Comparison of ENCODE assay signal across 23 cellular contexts in the genomic region with DNA sequence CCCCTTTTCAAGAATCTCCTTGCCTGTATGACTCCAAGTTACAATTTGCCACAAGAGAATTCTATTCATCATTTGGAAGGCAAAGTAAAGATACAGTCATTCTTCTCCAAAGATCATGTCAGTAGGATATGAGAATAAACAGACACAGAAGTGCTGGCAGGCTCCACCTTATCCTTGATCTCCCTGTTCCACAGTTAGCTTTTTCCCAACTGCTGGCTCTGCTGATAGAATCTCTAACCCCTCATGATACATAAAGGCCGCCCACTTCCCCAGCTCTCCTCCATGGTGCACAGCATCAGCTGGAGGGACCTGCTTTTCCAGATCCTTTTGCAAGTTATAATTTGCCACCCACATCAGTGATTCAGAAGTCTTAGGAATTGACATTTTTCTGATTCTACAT.
DNase-seq lines count a peak whose midpoint lies in the region; ATAC-seq and TF ChIP-seq lines count a peak whose summit lies in the region.
"Had no signal": no experiment of that assay in that cellular context is flagged by ENCODE, and none has a peak within 500 bp of the region (broad histone marks: within the 10 kb centered on the region; RNA-seq: fewer than 3 reads in every experiment).

No MANE protein-coding gene starts in this region.

- no peak for TF ChIP-seq EP300 in tibial nerve (IDR thresholded peaks at IDR 0.05)

- intact Hi-C loops in head of caudate nucleus (cut with DNase I), result no loop called here

- peak; percentile 86 for DNase-seq in BE2C
- DNase-seq in head of caudate nucleus, result peak; percentile 13 to 89 (median 60)
- peak; percentile 79 for DNase-seq in putamen (ENCODE audit: low spot score)
- DNase-seq in stimulated activated CD4-positive, alpha-beta T cell treated with anti-CD3 and anti-CD28 coated beads, Interleukin-2, amount 100 ng/mL, for 48 hours, result no peak
- DNase-seq in tibial nerve (ENCODE audit: low spot score in 2 of 2), result no peak
- DNase-seq in NCI-H1048 (lab: John Stamatoyannopoulos, UW), result no peak
- no peak for DNase-seq in HAP-1 (ENCODE audit: low spot score in 2 of 2)
- DNase-seq: 8988T; ACHN; CD4-positive, CD25-positive, alpha-beta regulatory T cell; DMS53; H7; NCI-H1092 treated with DMSO at 0.1 percent for 48 hours; NCI-H1436 treated with DMSO at 0.1 percent for 48 hours; NCI-H187 treated with DMSO at 0.1 percent for 48 hours; NCI-H2171 treated with DMSO at 0.1 percent for 48 hours; NCI-H345; NCI-H524; NCI-H774 had no signal

- H3K36me3 ChIP-seq in BE2C, result no peaks in the 10 kb centered on the region
- H3K36me3 ChIP-seq in tibial nerve, result no peaks in the 10 kb centered on the region
- H3K36me3 ChIP-seq in HAP-1 (replicated peaks), result no peaks in the 10 kb centered on the region
- H3K36me3 ChIP-seq: BLaER1 had no signal

- no peak for TF ChIP-seq POLR2A in tibial nerve (IDR thresholded peaks at IDR 0.05)

- in situ Hi-C loops in HAP-1 (cut with MboI; ENCODE audit: low sequenced_read_pairs), result no loop called here

- TF ChIP-seq CTCF in BE2C (IDR thresholded peaks at IDR 0.05; ENCODE audit: low read depth, low read length), result no peak
- no peak for TF ChIP-seq CTCF in tibial nerve (IDR thresholded peaks at IDR 0.05)

- peak overlapping the region; percentile 44 for H3K4me3 ChIP-seq in BE2C (ENCODE audit: low read depth, low read length)
- H3K4me3 ChIP-seq in tibial nerve, result no peak overlapping the region
- H3K4me3 ChIP-seq in HAP-1, result no peak overlapping the region
- H3K4me3 ChIP-seq: BLaER1, GM12878, GM23248 had no signal

- H3K4me1 ChIP-seq in BE2C (peaks cover 31% of the 10 kb centered on the region), tibial nerve (no peaks in the 10 kb centered on the region), HAP-1 (peaks cover 11% of the 10 kb centered on the region)
- H3K4me1 ChIP-seq: BLaER1 had no signal

- H3K27me3 ChIP-seq in BE2C (no peaks in the 10 kb centered on the region), tibial nerve (no peaks in the 10 kb centered on the region), HAP-1 (ENCODE audit: low read depth) (no peaks in the 10 kb centered on the region)
- H3K27me3 ChIP-seq: BLaER1 had no signal

- WGBS in tibial nerve, 2 donors, result 91 to 96% methylated on average over 1 of the region's 1 CpG

- ATAC-seq in SK-N-SH treated with all-trans-retinoic acid at 6 μM for 48 hours, result peak; percentile 85
- ATAC-seq: GM12878 had no signal

- H3K9me3 ChIP-seq in BE2C (no peaks in the 10 kb centered on the region), tibial nerve (no peaks in the 10 kb centered on the region), HAP-1 (no peaks in the 10 kb centered on the region)
- H3K9me3 ChIP-seq: BLaER1 had no signal

- no peak overlapping the region for H3K27ac ChIP-seq in tibial nerve
- H3K27ac ChIP-seq: BLaER1, GM23248 had no signal

TF ChIP-seq in SK-N-SH treated with all-trans-retinoic acid at 6 μM for 48 hours, 23 proteins besides CTCF, POLR2A, EP300 and RAD21 (continues in another document):
- TF ChIP-seq TCF4 (CRISPR knock-in tag; IDR thresholded peaks at IDR 0.05; ENCODE audit: borderline replicate concordance) (peak; percentile 78; the same call in 1 of the 2 replicates), ZC3H10 (CRISPR knock-in tag; IDR thresholded peaks at IDR 0.05) (no peak), CSDC2 (CRISPR knock-in tag; IDR thresholded peaks at IDR 0.05) (no peak), PPARA (CRISPR knock-in tag; IDR thresholded peaks at IDR 0.05; ENCODE audit: borderline replicate concordance) (no peak), ISL1 (CRISPR knock-in tag; IDR thresholded peaks at IDR 0.05) (peak; percentile 39), ZFP3 (CRISPR knock-in tag; IDR thresholded peaks at IDR 0.05) (0 out of 2 replicates have a peak, but pooled peaks have one; percentile 26), SNAI2 (CRISPR knock-in tag; IDR thresholded peaks at IDR 0.05) (no peak), ZFP30 (CRISPR knock-in tag; IDR thresholded peaks at IDR 0.05) (no peak), ARNTL (CRISPR knock-in tag; IDR thresholded peaks at IDR 0.05; ENCODE audit: borderline replicate concordance, low read depth) (no peak), TSHZ2 (CRISPR knock-in tag; IDR thresholded peaks at IDR 0.05) (peak; percentile 17; the same call in 1 of the 2 replicates), TOX (CRISPR knock-in tag; IDR thresholded peaks at IDR 0.05; ENCODE audit: borderline replicate concordance) (no peak), OSR1 (CRISPR knock-in tag; IDR thresholded peaks at IDR 0.05) (no peak), BACH2 (CRISPR knock-in tag; IDR thresholded peaks at IDR 0.05; ENCODE audit: borderline replicate concordance) (no peak), ESRRG (CRISPR knock-in tag; IDR thresholded peaks at IDR 0.05) (no peak), ZNF8 (CRISPR knock-in tag; IDR thresholded peaks at IDR 0.05) (peak; percentile 26; the same call in 1 of the 2 replicates), RARB (CRISPR knock-in tag; IDR thresholded peaks at IDR 0.05) (no peak), ZNF70 (CRISPR knock-in tag; IDR thresholded peaks at IDR 0.05) (0 out of 2 replicates have a peak, but pooled peaks have one; percentile 44), ZNF565 (CRISPR knock-in tag; conservative IDR thresholded peaks at IDR 0.05; ENCODE audit: low read depth) (no peak), GLIS3 (CRISPR knock-in tag; IDR thresholded peaks at IDR 0.05) (no peak)
- TF ChIP-seq, protein P1, sequence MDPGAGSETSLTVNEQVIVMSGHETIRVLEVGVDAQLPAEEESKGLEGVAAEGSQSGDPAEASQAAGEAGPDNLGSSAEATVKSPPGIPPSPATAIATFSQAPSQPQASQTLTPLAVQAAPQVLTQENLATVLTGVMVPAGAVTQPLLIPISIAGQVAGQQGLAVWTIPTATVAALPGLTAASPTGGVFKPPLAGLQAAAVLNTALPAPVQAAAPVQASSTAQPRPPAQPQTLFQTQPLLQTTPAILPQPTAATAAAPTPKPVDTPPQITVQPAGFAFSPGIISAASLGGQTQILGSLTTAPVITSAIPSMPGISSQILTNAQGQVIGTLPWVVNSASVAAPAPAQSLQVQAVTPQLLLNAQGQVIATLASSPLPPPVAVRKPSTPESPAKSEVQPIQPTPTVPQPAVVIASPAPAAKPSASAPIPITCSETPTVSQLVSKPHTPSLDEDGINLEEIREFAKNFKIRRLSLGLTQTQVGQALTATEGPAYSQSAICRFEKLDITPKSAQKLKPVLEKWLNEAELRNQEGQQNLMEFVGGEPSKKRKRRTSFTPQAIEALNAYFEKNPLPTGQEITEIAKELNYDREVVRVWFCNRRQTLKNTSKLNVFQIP (CRISPR knock-in tag; IDR thresholded peaks at IDR 0.05; ENCODE audit: borderline replicate concordance, low read depth), result no peak
- TF ChIP-seq, protein P2, sequence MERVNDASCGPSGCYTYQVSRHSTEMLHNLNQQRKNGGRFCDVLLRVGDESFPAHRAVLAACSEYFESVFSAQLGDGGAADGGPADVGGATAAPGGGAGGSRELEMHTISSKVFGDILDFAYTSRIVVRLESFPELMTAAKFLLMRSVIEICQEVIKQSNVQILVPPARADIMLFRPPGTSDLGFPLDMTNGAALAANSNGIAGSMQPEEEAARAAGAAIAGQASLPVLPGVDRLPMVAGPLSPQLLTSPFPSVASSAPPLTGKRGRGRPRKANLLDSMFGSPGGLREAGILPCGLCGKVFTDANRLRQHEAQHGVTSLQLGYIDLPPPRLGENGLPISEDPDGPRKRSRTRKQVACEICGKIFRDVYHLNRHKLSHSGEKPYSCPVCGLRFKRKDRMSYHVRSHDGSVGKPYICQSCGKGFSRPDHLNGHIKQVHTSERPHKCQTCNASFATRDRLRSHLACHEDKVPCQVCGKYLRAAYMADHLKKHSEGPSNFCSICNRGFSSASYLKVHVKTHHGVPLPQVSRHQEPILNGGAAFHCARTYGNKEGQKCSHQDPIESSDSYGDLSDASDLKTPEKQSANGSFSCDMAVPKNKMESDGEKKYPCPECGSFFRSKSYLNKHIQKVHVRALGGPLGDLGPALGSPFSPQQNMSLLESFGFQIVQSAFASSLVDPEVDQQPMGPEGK (CRISPR knock-in tag; IDR thresholded peaks at IDR 0.05; ENCODE audit: borderline replicate concordance), result no peak
- TF ChIP-seq, protein P3, sequence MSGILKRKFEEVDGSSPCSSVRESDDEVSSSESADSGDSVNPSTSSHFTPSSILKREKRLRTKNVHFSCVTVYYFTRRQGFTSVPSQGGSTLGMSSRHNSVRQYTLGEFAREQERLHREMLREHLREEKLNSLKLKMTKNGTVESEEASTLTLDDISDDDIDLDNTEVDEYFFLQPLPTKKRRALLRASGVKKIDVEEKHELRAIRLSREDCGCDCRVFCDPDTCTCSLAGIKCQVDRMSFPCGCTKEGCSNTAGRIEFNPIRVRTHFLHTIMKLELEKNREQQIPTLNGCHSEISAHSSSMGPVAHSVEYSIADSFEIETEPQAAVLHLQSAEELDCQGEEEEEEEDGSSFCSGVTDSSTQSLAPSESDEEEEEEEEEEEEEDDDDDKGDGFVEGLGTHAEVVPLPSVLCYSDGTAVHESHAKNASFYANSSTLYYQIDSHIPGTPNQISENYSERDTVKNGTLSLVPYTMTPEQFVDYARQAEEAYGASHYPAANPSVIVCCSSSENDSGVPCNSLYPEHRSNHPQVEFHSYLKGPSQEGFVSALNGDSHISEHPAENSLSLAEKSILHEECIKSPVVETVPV (CRISPR knock-in tag; IDR thresholded peaks at IDR 0.05), result no peak

Comparison
In these comparisons a context has a peak if more than half of its experiments do, and no peak if none do; other contexts are left out.
1. DNase-seq: peak in BE2C (single experiment), head of caudate nucleus (42 of 42) and putamen (single experiment); none in stimulated activated CD4-positive, alpha-beta T cell treated with anti-CD3 and anti-CD28 coated beads, Interleukin-2, amount 100 ng/mL, for 48 hours (0 of 2), tibial nerve (0 of 2), NCI-H1048 (single experiment) and HAP-1 (0 of 2).